In genomic region chr7:121932768-121933167, GRCh38 we compare ENCODE assay signal across 19 cellular contexts. TPM values are rescaled to one million over a fixed set of nuclear protein-coding genes. Genes with fewer than 3 reads are reported as not detected.
DNase-seq lines count a peak whose midpoint lies in the region; ATAC-seq, FAIRE-seq and TF ChIP-seq lines count a peak whose summit lies in the region.
"Had no signal": no experiment of that assay in that cellular context is flagged by ENCODE, and none has a peak within 500 bp of the region (broad histone marks: within the 10 kb centered on the region; RNA-seq: fewer than 3 reads in every experiment).

No MANE protein-coding gene starts in this region.

- no peaks in the 10 kb centered on the region for H3K9me2 ChIP-seq in GM23338 (ENCODE audit: insufficient read depth)
- H3K9me2 ChIP-seq in neural cell (ENCODE audit: insufficient read depth, low read length) = no peaks in the 10 kb centered on the region

- no peak overlapping the region for H3K23ac ChIP-seq in H1 (ENCODE audit: insufficient read length)

- H3K4me3 Mint-ChIP-seq in GM23338 = no peak overlapping the region
- H3K4me3 Mint-ChIP-seq: CD4-positive, alpha-beta T cell had no signal

- no peaks in the 10 kb centered on the region for H3K9me3 Mint-ChIP-seq in GM23338
- H3K9me3 Mint-ChIP-seq: CD4-positive, alpha-beta T cell had no signal

- no peaks in the 10 kb centered on the region for H3K9me3 ChIP-seq in H1 (ENCODE audit: insufficient read depth in 2 of 2, low read depth in 1 of 2, low read length in 1 of 2)
- H3K9me3 ChIP-seq in neural cell (ENCODE audit: low read length) = no peaks in the 10 kb centered on the region
- H3K9me3 ChIP-seq: BLaER1 treated with 17β-estradiol and CSF1 and Interleukin-3, amounts not matched to agents 10 nM and 100 nM had no signal

- H3K23me2 ChIP-seq in H1 (ENCODE audit: low read depth, low read length) = 0 out of 2 replicates have a peak, but pooled peaks cover 2% of the 10 kb centered on the region

- no peak overlapping the region for H2BK20ac ChIP-seq in H1 (ENCODE audit: low read length)

- peak overlapping the region; percentile 64 for H3K27ac Mint-ChIP-seq in GM23338
- H3K27ac Mint-ChIP-seq: CD4-positive, alpha-beta T cell had no signal

- H3K79me2 ChIP-seq in GM23338 (replicated peaks; ENCODE audit: insufficient read depth) = peaks cover 22% of the 10 kb centered on the region
- H3K79me2 ChIP-seq in H1 (ENCODE audit: control insufficient read depth in 1 of 2, insufficient read depth in 2 of 2, low read length in 2 of 2) = peaks cover 0 to 34% of the 10 kb centered on the region in 2 experiments; a peak in 2 of 4 replicates
- H3K79me2 ChIP-seq in neural cell (replicated peaks; ENCODE audit: insufficient read depth, low read length) = no peaks in the 10 kb centered on the region

- no peak overlapping the region for H3K56ac ChIP-seq in H1 (replicated peaks; ENCODE audit: insufficient read length, low read depth, low read length)

- H2AFZ ChIP-seq in GM23338 (no peak overlapping the region), H1 (ENCODE audit: low read length) (no peak overlapping the region), neural cell (ENCODE audit: low read depth, low read length) (no peak overlapping the region)

- no peak overlapping the region for H3K4ac ChIP-seq in H1 (replicated peaks; ENCODE audit: insufficient read length, low read depth, low read length)

- no peak for FAIRE-seq in H1 (lab: Jason Lieb, UNC)
- FAIRE-seq: G401.6, GM19239, HTR-8/SVneo had no signal

- no peak overlapping the region for H2BK15ac ChIP-seq in H1 (ENCODE audit: low read length)

- DNase-seq in GM23338 (ENCODE audit: low spot score) = no peak
- peak; percentile 97 for DNase-seq in NCI-H1417 treated with DMSO at 0.1 percent for 48 hours (lab: John Stamatoyannopoulos, UW)
- DNase-seq in H1 (ENCODE audit: low read depth in 1 of 2, low spot score in 2 of 2) = no peak
- no peak for DNase-seq in MV-4-11 (lab: John Stamatoyannopoulos, UW)
- no peak for DNase-seq in GM10266 (ENCODE audit: extremely low spot score)
- no peak for DNase-seq in OCI-M1 (lab: John Stamatoyannopoulos, UW)
- DNase-seq: 8988T; AML-193; CD4-positive, alpha-beta T cell; DMS153; DMS79 treated with DMSO at 0.1 percent for 48 hours; EL; IMR-90 had no signal

- H4K20me1 ChIP-seq in GM23338 (replicated peaks; ENCODE audit: insufficient read depth) (no peaks in the 10 kb centered on the region), H1 (replicated peaks in 1 of 2; ENCODE audit: control insufficient read depth in 1 of 2, insufficient read depth in 2 of 2, low read length in 2 of 2) (no peaks in the 10 kb centered on the region), neural cell (ENCODE audit: insufficient read depth) (no peaks in the 10 kb centered on the region)
- H4K20me1 ChIP-seq: BLaER1 treated with 17β-estradiol and CSF1 and Interleukin-3, amounts not matched to agents 10 nM and 100 nM had no signal

- no peak overlapping the region for H3K4me3 ChIP-seq in GM23338
- no peak overlapping the region for H3K4me3 ChIP-seq in H1 (ENCODE audit: extremely low read depth in 1 of 4, insufficient read depth in 2 of 4, low read depth in 3 of 4, low read length in 4 of 4)
- no peak overlapping the region for H3K4me3 ChIP-seq in neural cell (ENCODE audit: low read length)
- H3K4me3 ChIP-seq: BLaER1 treated with 17β-estradiol and CSF1 and Interleukin-3, amounts not matched to agents 10 nM and 100 nM had no signal

- H3K4me2 ChIP-seq in GM23338 (no peak overlapping the region), H1 (ENCODE audit: insufficient read depth in 1 of 2, low read depth in 2 of 2, low read length in 2 of 2) (no peak overlapping the region), neural cell (ENCODE audit: low read length) (no peak overlapping the region)
- H3K4me2 ChIP-seq: BLaER1 treated with 17β-estradiol and CSF1 and Interleukin-3, amounts not matched to agents 10 nM and 100 nM had no signal

- no peak for TF ChIP-seq POLR2A in H1 (IDR thresholded peaks at IDR 0.05; ENCODE audit: control extremely low read depth in 1 of 2, low read depth in 2 of 2, low read length in 2 of 2)

- no peaks in the 10 kb centered on the region for H3F3A ChIP-seq in GM23338 (replicated peaks; ENCODE audit: low read depth)
- no peaks in the 10 kb centered on the region for H3F3A ChIP-seq in neural cell (ENCODE audit: insufficient read depth, low read length, poor library complexity, severe bottlenecking)

- no peak overlapping the region for H4K8ac ChIP-seq in H1 (ENCODE audit: extremely low read depth, insufficient read depth, low read length)

- CTCF ChIA-PET in H1 (lab: Charles Lee; ENCODE audit: partially characterized antibody) = interaction anchor here (0.8 to 2.1 kb wide), 2 partner anchors 22 to 62 kb away, joined by 3 to 7 read pairs; no protein-coding TSS in a partner anchor

- TF ChIP-seq RAD21 in H1 (IDR thresholded peaks at IDR 0.05 in 1 of 2, conservative IDR thresholded peaks at IDR 0.05 in 1 of 2; ENCODE audit: low read depth in 2 of 2, low read length in 2 of 2) = no peak
- TF ChIP-seq RAD21 in neural cell (conservative IDR thresholded peaks at IDR 0.05) = no peak

- no peak overlapping the region for H3K14ac ChIP-seq in H1 (ENCODE audit: insufficient read length)

- TF ChIP-seq CTCF in GM23338 (conservative IDR thresholded peaks at IDR 0.05; ENCODE audit: low read depth in 2 of 2) (no peak), H1 (IDR thresholded peaks at IDR 0.05; ENCODE audit: control extremely low read depth in 1 of 3, insufficient read depth in 1 of 3, low read depth in 1 of 3, low read length in 3 of 3) (no peak), neural cell (IDR thresholded peaks at IDR 0.05; ENCODE audit: poor library complexity, severe bottlenecking) (no peak), GM10266 (IDR thresholded peaks at IDR 0.05; ENCODE audit: control insufficient read depth, insufficient read depth, low read depth, missing control alignments) (no peak)

- TF ChIP-seq EP300 in H1 (IDR thresholded peaks at IDR 0.05; ENCODE audit: borderline replicate concordance in 1 of 2, low read depth in 2 of 2, low read length in 2 of 2) (no peak), neural cell (conservative IDR thresholded peaks at IDR 0.05; ENCODE audit: poor library complexity, severe bottlenecking) (peak; percentile 81)

- H3K18ac ChIP-seq in H1 (ENCODE audit: extremely low read depth, low read length) = no peak overlapping the region

- no peaks in the 10 kb centered on the region for H3K27me3 ChIP-seq in GM23338 (ENCODE audit: insufficient read depth)
- H3K27me3 ChIP-seq in H1 (replicated peaks in 1 of 4; ENCODE audit: control insufficient read depth in 3 of 4, extremely low read depth in 1 of 4, insufficient read depth in 3 of 4, low read length in 3 of 4) = no peaks in the 10 kb centered on the region
- H3K27me3 ChIP-seq in neural cell (ENCODE audit: insufficient read depth, low read depth, low read length) = no peaks in the 10 kb centered on the region
- H3K27me3 ChIP-seq: BLaER1 treated with 17β-estradiol and CSF1 and Interleukin-3, amounts not matched to agents 10 nM and 100 nM had no signal

- WGBS in H1 (ENCODE audit: extremely low coverage in 1 of 2, insufficient coverage in 1 of 2, insufficient read length in 1 of 2, insufficient replicate concordance in 2 of 2, low coverage in 1 of 2, low lambda C conversion rate in 2 of 2, missing lambda C conversion rate in 1 of 2), 2 experiments = 100% methylated on average over 1 of the region's 1 CpG; no CpG with 5 or more reads in 1 of the 2 experiments

- POLR2A ChIA-PET in H1 (lab: Charles Lee; ENCODE audit: partially characterized antibody) = no interaction called here

- H4K5ac ChIP-seq in H1 (ENCODE audit: insufficient read length, low read depth, low read length) = peak overlapping the region; percentile 45

- no peak overlapping the region for H4K91ac ChIP-seq in H1 (replicated peaks; ENCODE audit: insufficient read length, low read length)

- H3K27me3 Mint-ChIP-seq in GM23338 (ENCODE audit: insufficient read depth, low read depth, poor library complexity) = peaks cover 2% of the 10 kb centered on the region
- H3K27me3 Mint-ChIP-seq: CD4-positive, alpha-beta T cell had no signal

- H2BK120ac ChIP-seq in H1 (replicated peaks; ENCODE audit: low read depth, low read length) = no peak overlapping the region

- H3K36me3 ChIP-seq in GM23338 (ENCODE audit: insufficient read depth) (no peaks in the 10 kb centered on the region), H1 (ENCODE audit: control insufficient read depth in 2 of 4, insufficient read depth in 4 of 4, low read length in 3 of 4) (peaks cover 0 to 18% (median 7%) of the 10 kb centered on the region in 4 experiments; a peak in 3 of 8 replicates), neural cell (ENCODE audit: insufficient read depth, low read length) (no peaks in the 10 kb centered on the region)
- H3K36me3 ChIP-seq: BLaER1 treated with 17β-estradiol and CSF1 and Interleukin-3, amounts not matched to agents 10 nM and 100 nM had no signal

- H2AK5ac ChIP-seq in H1 (ENCODE audit: low read depth, low read length) = no peak overlapping the region

- peaks cover 3% of the 10 kb centered on the region; the same call in 1 of the 2 replicates for H3K79me1 ChIP-seq in H1 (ENCODE audit: low read depth, low read length)

- H3K9ac ChIP-seq in H1 (replicated peaks in 1 of 4; ENCODE audit: extremely low read depth in 1 of 4, low read depth in 3 of 4, low read length in 3 of 4) (no peak overlapping the region), neural cell (ENCODE audit: low read length) (no peak overlapping the region)
- H3K9ac ChIP-seq: BLaER1 treated with 17β-estradiol and CSF1 and Interleukin-3, amounts not matched to agents 10 nM and 100 nM had no signal

- peaks cover 61% of the 10 kb centered on the region for H3K4me1 Mint-ChIP-seq in GM23338

- H3K4me1 ChIP-seq in GM23338 (ENCODE audit: insufficient read depth) (peaks cover 41% of the 10 kb centered on the region), H1 (replicated peaks in 1 of 4; ENCODE audit: control insufficient read depth in 3 of 4, insufficient read depth in 4 of 4, low read length in 3 of 4) (peaks cover 4 to 22% (median 13%) of the 10 kb centered on the region in 4 experiments)

- H3K27ac ChIP-seq in GM23338 (ENCODE audit: low read depth) (0 out of 2 replicates have a peak overlapping the region, but pooled peaks have one; percentile 27), H1 (ENCODE audit: low read depth, low read length) (no peak overlapping the region), neural cell (ENCODE audit: low read length) (no peak overlapping the region)
- H3K27ac ChIP-seq: BLaER1 treated with 17β-estradiol and CSF1 and Interleukin-3, amounts not matched to agents 10 nM and 100 nM had no signal

- H3K36me3 Mint-ChIP-seq in GM23338 (ENCODE audit: low read depth) = peaks cover 35% of the 10 kb centered on the region

- no peak for ATAC-seq in GM23338
- ATAC-seq: HCT116 had no signal

- H2BK12ac ChIP-seq in H1 (ENCODE audit: low read depth, low read length) = no peak overlapping the region

- H2BK5ac ChIP-seq in H1 (ENCODE audit: low read depth, low read length) = no peak overlapping the region

RNA-seq across cellular contexts. Expression of gene PTPRZ1, which starts 59.8 kb away (rescaled TPM):
- total RNA-seq in GM23338 (2014; rRNA removed; shearing (Covaris generic)) = 230 and 238 TPM in 2 replicates
- polyA plus RNA-seq in GM23338 (2016; fragmentation: Nextera tagmentation; extraction: Ambion mirVana) (160 and 167 TPM in 2 replicates), H1 (2011; rRNA removed) (70.1 and 112 TPM in 2 replicates), neural cell (11.8 and 14.0 TPM in 2 replicates)
- 123 and 135 TPM in 2 replicates for total RNA-seq in H1 (2021; fragmentation: NEBNext Ultra II Directional; extraction: Animal tissue kit (Norgen Biotek cat#: 25700))
- 122 TPM for polyA plus RNA-seq in H1 (2011; cell fraction: cytosol; rRNA removed)
- 120 TPM for polyA plus RNA-seq in H1 (2011; cell fraction: nucleus; rRNA removed)
- polyA plus RNA-seq in H1 (2012, experiment 1 of 2) = 103 to 173 TPM (median 139 TPM) in 4 replicates
- 9.4 TPM for polyA plus RNA-seq in H1 (2012, experiment 2 of 2)
- polyA plus RNA-seq in H1 (2013, experiment 1 of 2) = 145 TPM
- polyA plus RNA-seq in H1 (2013, experiment 2 of 2) = 124 TPM
- 258 and 416 TPM in 2 replicates for polyA minus RNA-seq in H1 (2011; rRNA and poly(A)+ RNA removed)
- polyA minus RNA-seq in H1 (2011; cell fraction: cytosol; rRNA and poly(A)+ RNA removed) = 110 TPM
- polyA minus RNA-seq in H1 (2011; cell fraction: nucleus; rRNA and poly(A)+ RNA removed) = 571 TPM
- 28.0 and 28.7 TPM in 2 replicates for polyA minus RNA-seq in neural cell
- total RNA-seq: CD4-positive, alpha-beta T cell; IMR-90 had no signal
- polyA plus RNA-seq: IMR-90 had no signal
